23 cellular contexts compared by ENCODE assay signal in the genomic region with DNA sequence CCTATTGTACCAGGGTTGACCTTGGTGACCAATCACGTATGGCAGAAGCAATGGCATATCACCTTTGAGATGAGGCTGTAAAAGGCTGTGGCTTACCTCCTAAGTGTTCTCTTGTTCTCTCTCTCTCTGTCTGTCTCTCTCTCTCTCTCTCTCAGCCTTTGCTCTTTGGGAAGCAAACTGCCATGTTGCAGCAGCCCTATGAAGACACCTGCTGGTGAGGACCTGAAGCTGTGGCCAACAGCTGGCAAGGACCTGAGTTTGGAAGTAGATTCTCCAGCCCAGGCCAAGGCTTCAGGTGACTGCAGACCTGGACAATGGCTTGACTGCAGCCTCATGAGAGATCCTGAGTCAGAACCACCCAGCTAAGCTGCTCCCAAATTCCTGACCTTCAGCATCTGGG.
"Had no signal": no experiment of that assay in that cellular context is flagged by ENCODE, and none has a peak within 500 bp of the region (broad histone marks: within the 10 kb centered on the region; RNA-seq: fewer than 3 reads in every experiment).

No MANE protein-coding gene starts in this region.

- ATAC-seq: activated CD4-positive, CD25-positive, alpha-beta regulatory T cell treated with anti-CD3 and anti-CD28 coated beads, Interleukin-2, amount 50 U/mL, for 24 hours; activated CD8-positive, alpha-beta T cell treated with anti-CD3 and anti-CD28 coated beads, Interleukin-2, amount 10 ng/mL, durations not matched to agents 7 days and 5 days; left cardiac atrium; mucosa of descending colon; right cardiac atrium; stimulated activated naive CD8-positive, alpha-beta T cell treated with anti-CD3 and anti-CD28 coated beads, Interleukin-15, Interleukin-2, amounts not matched to agents 100 U/mL and 50 U/mL, for 24 hours; T-helper 17 cell had no signal

- H3K4me3 ChIP-seq: mucosa of descending colon, upper lobe of left lung had no signal

- H2AFZ ChIP-seq: parathyroid adenoma had no signal

- H3K36me3 ChIP-seq: upper lobe of left lung had no signal

- H3K27ac Mint-ChIP-seq: activated CD4-positive, alpha-beta T cell treated with anti-CD3 and anti-CD28 coated beads, Interleukin-2, amount 10 ng/mL, durations not matched to agents 24 days and 14 days; activated CD8-positive, alpha-beta T cell treated with anti-CD3 and anti-CD28 coated beads, Interleukin-2, amount 10 ng/mL, durations not matched to agents 7 days and 5 days; activated naive CD4-positive, alpha-beta T cell treated with anti-CD3 and anti-CD28 coated beads, Interleukin-2, amount 50 U/mL, for 24 hours; dendritic cell treated with granulocyte-macrophage colony-stimulating factor and Interleukin-4, amounts not matched to agents 40 ng/mL and 50 ng/mL, for 4 days; nephron progenitor cell; T-helper 17 cell had no signal

- H3K9ac ChIP-seq: parathyroid adenoma had no signal

- H3K9me3 ChIP-seq: mucosa of descending colon, upper lobe of left lung had no signal

- H3K27me3 Mint-ChIP-seq: activated CD4-positive, alpha-beta T cell treated with anti-CD3 and anti-CD28 coated beads, Interleukin-2, amount 10 ng/mL, durations not matched to agents 24 days and 14 days; dendritic cell treated with granulocyte-macrophage colony-stimulating factor and Interleukin-4, amounts not matched to agents 40 ng/mL and 50 ng/mL, for 4 days had no signal

- H3K4me1 Mint-ChIP-seq: activated CD4-positive, alpha-beta T cell treated with anti-CD3 and anti-CD28 coated beads, Interleukin-2, amount 10 ng/mL, durations not matched to agents 24 days and 14 days; activated naive CD4-positive, alpha-beta T cell treated with anti-CD3 and anti-CD28 coated beads, Interleukin-2, amount 50 U/mL, for 24 hours; nephron progenitor cell; T-helper 17 cell had no signal

- H3K9me3 Mint-ChIP-seq: activated CD4-positive, alpha-beta T cell treated with anti-CD3 and anti-CD28 coated beads, Interleukin-2, amount 10 ng/mL, durations not matched to agents 24 days and 14 days; activated naive CD4-positive, alpha-beta T cell treated with anti-CD3 and anti-CD28 coated beads, Interleukin-2, amount 50 U/mL, for 24 hours; dendritic cell treated with granulocyte-macrophage colony-stimulating factor and Interleukin-4, amounts not matched to agents 40 ng/mL and 50 ng/mL, for 4 days had no signal

- H3K4me1 ChIP-seq: parathyroid adenoma, upper lobe of left lung had no signal

- DNase-seq: activated CD4-positive, alpha-beta T cell treated with anti-CD3 and anti-CD28 coated beads, Interleukin-2, amount 10 ng/mL, durations not matched to agents 24 days and 14 days; activated CD8-positive, alpha-beta T cell treated with anti-CD3 and anti-CD28 coated beads, Interleukin-2, amount 10 ng/mL, durations not matched to agents 7 days and 5 days; activated gamma-delta T cell treated with Interleukin-2 at 50 U/mL for 16 hours; activated T-cell treated with anti-CD3 and anti-CD28 coated beads, Interleukin-2, amount 50 U/mL, for 1 hour; anterior cingulate cortex; effector CD4-positive, alpha-beta T cell; glutamatergic neuron; hippocampal formation; left cardiac atrium; mesenchymal stem cell; mucosa of descending colon; nephron progenitor cell; right cardiac atrium; stimulated activated CD4-positive, alpha-beta T cell treated with anti-CD3 and anti-CD28 coated beads, Interleukin-12 subunit alpha, Interleukin-12 subunit beta, amount 100 ng/mL, for 4 hours; stimulated activated CD4-positive, alpha-beta T cell treated with anti-CD3 and anti-CD28 coated beads, Interleukin-4, amount 100 ng/mL, for 4 hours; stimulated activated naive CD8-positive, alpha-beta T cell treated with anti-CD3 and anti-CD28 coated beads, Interleukin-15, Interleukin-2, amounts not matched to agents 100 U/mL and 50 U/mL, for 24 hours; T-helper 17 cell; upper lobe of left lung had no signal

- H3K27ac ChIP-seq: parathyroid adenoma, upper lobe of left lung had no signal

- H3K79me2 ChIP-seq: parathyroid adenoma had no signal

- H3K36me3 Mint-ChIP-seq: activated naive CD4-positive, alpha-beta T cell treated with anti-CD3 and anti-CD28 coated beads, Interleukin-2, amount 50 U/mL, for 24 hours; brain had no signal

- H3K27me3 ChIP-seq: upper lobe of left lung had no signal

- H3K4me3 Mint-ChIP-seq: activated CD4-positive, alpha-beta T cell treated with anti-CD3 and anti-CD28 coated beads, Interleukin-2, amount 10 ng/mL, durations not matched to agents 24 days and 14 days; activated CD8-positive, alpha-beta T cell treated with anti-CD3 and anti-CD28 coated beads, Interleukin-2, amount 10 ng/mL, durations not matched to agents 7 days and 5 days; activated naive CD4-positive, alpha-beta T cell treated with anti-CD3 and anti-CD28 coated beads, Interleukin-2, amount 50 U/mL, for 24 hours; brain; dendritic cell treated with granulocyte-macrophage colony-stimulating factor and Interleukin-4, amounts not matched to agents 40 ng/mL and 50 ng/mL, for 4 days; nephron progenitor cell; T-helper 17 cell had no signal
